10 cellular contexts compared by ENCODE assay signal in the genomic region with DNA sequence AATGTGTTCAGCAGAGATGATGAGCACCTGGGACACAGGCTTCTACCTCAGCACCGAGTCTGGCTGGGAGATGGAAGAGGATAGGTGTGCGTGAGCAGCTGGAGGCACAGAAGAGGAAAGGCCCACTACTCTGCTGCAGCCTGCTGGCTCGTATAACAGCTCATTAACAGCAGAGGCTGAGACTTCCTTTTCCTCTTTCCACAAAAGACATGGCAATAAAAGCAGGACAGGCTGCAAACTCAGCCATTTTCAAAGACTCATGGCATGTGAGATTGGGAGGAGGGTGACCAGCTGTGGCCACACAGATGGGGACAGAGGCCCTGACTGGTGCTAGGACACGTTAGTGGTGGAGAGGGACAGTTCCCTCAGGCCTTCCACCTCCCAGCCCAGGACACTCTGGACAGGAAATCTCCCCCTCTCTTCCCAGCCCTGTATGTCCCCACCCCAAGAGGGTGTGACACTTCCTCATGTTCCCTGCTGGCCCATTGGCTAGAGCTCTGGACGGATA.
DNase-seq lines count a peak whose midpoint lies in the region; ATAC-seq and TF ChIP-seq lines count a peak whose summit lies in the region.
"Had no signal": no experiment of that assay in that cellular context is flagged by ENCODE, and none has a peak within 500 bp of the region (broad histone marks: within the 10 kb centered on the region; RNA-seq: fewer than 3 reads in every experiment).

No MANE protein-coding gene starts in this region.

- peak in 2 of 4 donors; percentile 44 to 77 for TF ChIP-seq EP300 in upper lobe of left lung (IDR thresholded peaks at IDR 0.05)

- WGBS in lung, 2 donors: 40% methylated on average over 5 of the region's 5 CpGs
- whole genome bisulfite sequencing in upper lobe of left lung, 2 donors: 37 to 46% methylated on average over 5 of the region's 5 CpGs

- DNase-seq in NCI-H1105 treated with DMSO at 0.1 percent for 48 hours (lab: John Stamatoyannopoulos, UW): peak; percentile 2
- no peak for DNase-seq in NCI-H1105 (lab: John Stamatoyannopoulos, UW)
- no peak for DNase-seq in dorsolateral prefrontal cortex
- DNase-seq in lung (ENCODE audit: low spot score): peak; percentile 37
- DNase-seq in upper lobe of left lung: peak in 1 of 2 donors; percentile 64
- no peak for DNase-seq in inferior parietal cortex (ENCODE audit: extremely low spot score)
- DNase-seq: activated gamma-delta T cell, DND-41 had no signal

- H3K36me3 ChIP-seq in lung (ENCODE audit: control insufficient read depth in 2 of 2, insufficient read depth in 2 of 2, low read length in 2 of 2) (no peaks in the 10 kb centered on the region), upper lobe of left lung (no peaks in the 10 kb centered on the region)

- peaks cover 0 to 6% of the 10 kb centered on the region in 2 donors for H3K4me1 ChIP-seq in lung (ENCODE audit: control insufficient read depth in 2 of 2, insufficient read depth in 2 of 2, low read length in 2 of 2)
- H3K4me1 ChIP-seq in upper lobe of left lung: peaks cover 18 to 29% (median 18%) of the 10 kb centered on the region in 4 donors

- H3K27me3 ChIP-seq in dorsolateral prefrontal cortex: no peaks in the 10 kb centered on the region
- H3K27me3 ChIP-seq in lung (ENCODE audit: control insufficient read depth, insufficient read depth): no peaks in the 10 kb centered on the region
- no peaks in the 10 kb centered on the region for H3K27me3 ChIP-seq in upper lobe of left lung

- ATAC-seq in lung (ENCODE audit: insufficient read depth, low FRiP score) (peak; percentile 46), upper lobe of left lung (ENCODE audit: low FRiP score in 2 of 2) (peak; percentile 84 to 86), HG03469 (IDR thresholded peaks at IDR 0.05; ENCODE audit: unreplicated experiment) (no peak), GM19035 (IDR thresholded peaks at IDR 0.05; ENCODE audit: unreplicated experiment) (no peak)

- no peak for TF ChIP-seq POLR2A in upper lobe of left lung (IDR thresholded peaks at IDR 0.05)

- H3K9me3 ChIP-seq in lung (ENCODE audit: control insufficient read depth in 2 of 2, insufficient read depth in 1 of 2, low read length in 1 of 2): no peaks in the 10 kb centered on the region
- H3K9me3 ChIP-seq in upper lobe of left lung: no peaks in the 10 kb centered on the region

- H3K27ac ChIP-seq in dorsolateral prefrontal cortex (peak overlapping the region in 47 of 59 donors; percentile 4 to 79 (median 55)), lung (ENCODE audit: low read depth in 1 of 2, low read length in 1 of 2) (peak overlapping the region in 1 of 2 donors; percentile 44), upper lobe of left lung (peak overlapping the region in 3 of 4 donors; percentile 56 to 73 (median 73))

- no peak overlapping the region for H3K4me3 ChIP-seq in dorsolateral prefrontal cortex
- H3K4me3 ChIP-seq in lung: no peak overlapping the region
- H3K4me3 ChIP-seq in upper lobe of left lung: no peak overlapping the region

- no peak for TF ChIP-seq CTCF in dorsolateral prefrontal cortex (IDR thresholded peaks at IDR 0.05 in 54 of 56, conservative IDR thresholded peaks at IDR 0.05 in 2 of 56; ENCODE audit: low read depth in 1 of 56, partially characterized antibody in 56 of 56)
- TF ChIP-seq CTCF in lung (IDR thresholded peaks at IDR 0.05; ENCODE audit: control extremely low read depth, extremely low read depth): no peak
- no peak for TF ChIP-seq CTCF in upper lobe of left lung (IDR thresholded peaks at IDR 0.05)

- intact Hi-C loops in dorsolateral prefrontal cortex (cut with DNase I): loop anchor here (5.0 to 10.0 kb wide), 6 partner anchors 139 to 1479 kb away; partner anchors contain the start of genes RPRM (in 1 of the 2) and STAM2 (in 1 of the 2)

Comparison
In these comparisons a context has a peak if more than half of its experiments do, and no peak if none do; other contexts are left out.
1. DNase-seq: peak in NCI-H1105 treated with DMSO at 0.1 percent for 48 hours (single experiment) and lung (single experiment); none in NCI-H1105 (single experiment), dorsolateral prefrontal cortex (0 of 10) and inferior parietal cortex (single experiment).
2. ATAC-seq: peak in lung (single experiment) and upper lobe of left lung (2 of 2); none in HG03469 (single experiment) and GM19035 (single experiment).